In the genomic region with DNA sequence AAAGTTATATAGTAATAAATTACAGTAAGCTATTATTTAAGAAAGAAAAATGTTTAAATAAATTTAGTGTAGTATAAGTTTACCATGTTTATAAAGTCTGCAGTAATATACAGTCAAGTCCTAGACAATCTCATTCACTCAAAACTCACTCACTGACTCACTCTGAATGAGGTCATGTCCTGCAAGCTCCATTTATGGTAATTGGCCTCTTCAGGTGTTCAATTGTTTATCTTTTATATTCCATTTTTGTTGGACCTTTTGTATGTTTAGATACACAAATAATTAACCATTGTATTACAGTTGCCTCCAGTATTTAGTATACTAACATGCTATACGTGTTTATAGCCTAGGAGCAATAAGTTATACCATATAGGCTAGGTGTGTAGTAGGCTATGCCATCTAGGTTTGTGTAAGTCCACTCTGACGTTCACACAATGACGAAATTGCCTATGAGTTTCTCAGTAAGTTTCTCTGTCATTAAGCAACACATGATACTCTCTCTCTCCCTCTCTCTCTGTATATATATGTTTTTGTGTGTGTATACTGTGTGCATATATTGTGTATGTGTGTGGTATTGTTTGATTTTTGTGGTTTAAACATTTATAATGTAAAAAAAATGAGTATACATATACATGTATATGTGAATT, we compare ENCODE assay signal across 19 cellular contexts.
"Had no signal": no experiment of that assay in that cellular context is flagged by ENCODE, and none has a peak within 500 bp of the region (broad histone marks: within the 10 kb centered on the region; RNA-seq: fewer than 3 reads in every experiment).

No MANE protein-coding gene starts in this region.

- H3K9me3 ChIP-seq: adrenal gland, left lung, right lobe of liver, testis, upper lobe of left lung had no signal

- H3K27ac ChIP-seq: adrenal gland, left lung, parathyroid adenoma, right lobe of liver, testis, upper lobe of left lung had no signal

- H3K4me3 ChIP-seq: adrenal gland, left lung, right lobe of liver, smooth muscle cell, testis, upper lobe of left lung had no signal

- ATAC-seq: activated naive CD4-positive, alpha-beta T cell treated with anti-CD3 and anti-CD28 coated beads, Interleukin-2, amount 50 U/mL, for 72 hours; activated T-cell treated with anti-CD3 and anti-CD28 coated beads, Interleukin-2, amount 50 U/mL, for 4 hours; left lung; right lobe of liver; stimulated activated effector memory CD8-positive, alpha-beta T cell treated with anti-CD3 and anti-CD28 coated beads, Interleukin-12 subunit alpha, Interleukin-12 subunit beta, amount 100 ng/mL, for 72 hours had no signal

- H3K4me2 ChIP-seq: smooth muscle cell had no signal

- H3K4me1 ChIP-seq: parathyroid adenoma, right lobe of liver, testis, upper lobe of left lung had no signal

- H3K9ac ChIP-seq: parathyroid adenoma had no signal

- DNase-seq: activated CD4-positive, alpha-beta T cell treated with anti-CD3 and anti-CD28 coated beads, Interleukin-2, amount 10 ng/mL, durations not matched to agents 24 days and 14 days; activated CD8-positive, alpha-beta memory T cell treated with anti-CD3 and anti-CD28 coated beads, Interleukin-2, amount 50 U/mL, for 4 hours; activated effector memory CD4-positive, alpha-beta T cell treated with anti-CD3 and anti-CD28 coated beads, Interleukin-2, amount 50 U/mL, for 16 hours; activated T-cell treated with anti-CD3 and anti-CD28 coated beads, Interleukin-2, amount 50 U/mL, for 4 hours; adrenal gland; dermis blood vessel endothelial cell; effector memory CD4-positive, alpha-beta T cell; foreskin melanocyte; hypothalamus; left lung; midbrain; right lobe of liver; stimulated activated CD4-positive, alpha-beta T cell treated with anti-CD3 and anti-CD28 coated beads, Interleukin-4, amount 100 ng/mL, for 24 hours; testis; upper lobe of left lung had no signal

- H3K36me3 ChIP-seq: adrenal gland, left lung, right lobe of liver, upper lobe of left lung had no signal

- H3K27me3 ChIP-seq: adrenal gland, left lung, right lobe of liver, testis, upper lobe of left lung had no signal

- H2AFZ ChIP-seq: parathyroid adenoma had no signal
